ENCODE assay signal across 8 cellular contexts in genomic region chr4:13541720-13542576, GRCh38. TPM values are rescaled to one million over a fixed set of nuclear protein-coding genes. Genes with fewer than 3 reads are reported as not detected.
DNase-seq lines count a peak whose midpoint lies in the region; ATAC-seq and TF ChIP-seq lines count a peak whose summit lies in the region.

No MANE protein-coding gene starts in this region.

- H3K27me3 ChIP-seq in BE2C: peaks cover 100% of the 10 kb centered on the region
- peaks cover 93% of the 10 kb centered on the region for H3K27me3 ChIP-seq in kidney epithelial cell (ENCODE audit: control insufficient read depth, insufficient read depth, low read length)
- peaks cover 2 to 97% (median 61%) of the 10 kb centered on the region in 4 donors for H3K27me3 ChIP-seq in upper lobe of left lung

- H3K4me1 ChIP-seq in BE2C: no peaks in the 10 kb centered on the region
- H3K4me1 ChIP-seq in upper lobe of left lung: peaks cover 37 to 58% (median 41%) of the 10 kb centered on the region in 4 donors

- H3K36me3 ChIP-seq in BE2C (no peaks in the 10 kb centered on the region), kidney epithelial cell (ENCODE audit: control insufficient read depth, insufficient read depth, low read length) (no peaks in the 10 kb centered on the region), upper lobe of left lung (no peaks in the 10 kb centered on the region)

- TF ChIP-seq EP300 in upper lobe of left lung (IDR thresholded peaks at IDR 0.05): no peak

- no peak for DNase-seq in BE2C
- DNase-seq in activated T-cell treated with anti-CD3 and anti-CD28 coated beads, Interleukin-2, amount 50 U/mL, for 48 hours: peak; percentile 57 to 61
- no peak for DNase-seq in kidney epithelial cell (ENCODE audit: low read depth)
- DNase-seq in upper lobe of left lung: peak; percentile 49 to 85
- DNase-seq in DMS79 treated with DMSO at 0.1 percent for 48 hours (lab: John Stamatoyannopoulos, UW): no peak
- DNase-seq in NCI-H510A treated with DMSO at 0.1 percent for 48 hours (lab: John Stamatoyannopoulos, UW): no peak
- no peak for DNase-seq in DMS114 treated with DMSO at 0.1 percent for 48 hours (lab: John Stamatoyannopoulos, UW; ENCODE audit: unreplicated experiment)

- no peak overlapping the region for H3K27ac ChIP-seq in upper lobe of left lung

- 4 to 20% methylated on average over 1 to 24 of the region's 79 CpGs for WGBS in upper lobe of left lung, 2 donors

- TF ChIP-seq POLR2A in upper lobe of left lung (IDR thresholded peaks at IDR 0.05): no peak

- TF ChIP-seq CTCF in BE2C (IDR thresholded peaks at IDR 0.05; ENCODE audit: low read depth, low read length): peak; percentile 31
- peak; percentile 41 for TF ChIP-seq CTCF in kidney epithelial cell (IDR thresholded peaks at IDR 0.05; ENCODE audit: insufficient read depth, low read length, poor library complexity, severe bottlenecking)
- peak in 2 of 6 experiments; percentile 18 to 34 for TF ChIP-seq CTCF in upper lobe of left lung (IDR thresholded peaks at IDR 0.05)

- H3K4me3 ChIP-seq in BE2C (ENCODE audit: low read depth, low read length): no peak overlapping the region
- H3K4me3 ChIP-seq in kidney epithelial cell (ENCODE audit: low read depth, low read length): no peak overlapping the region
- H3K4me3 ChIP-seq in upper lobe of left lung: peak overlapping the region in 2 of 4 donors; percentile 28

- ATAC-seq in GM19395 (IDR thresholded peaks at IDR 0.05; ENCODE audit: unreplicated experiment): peak; percentile 44
- ATAC-seq in upper lobe of left lung (ENCODE audit: low FRiP score in 2 of 2): no peak

- H3K9me3 ChIP-seq in BE2C (no peaks in the 10 kb centered on the region; the same call in 1 of the 2 replicates), upper lobe of left lung (no peaks in the 10 kb centered on the region)

RNA-seq across cellular contexts. Expression of gene NKX3-2, which starts 2.4 kb away (rescaled TPM):
- polyA plus RNA-seq in BE2C (2012; ENCODE audit: insufficient read depth, insufficient read length, low read depth): not detected
- total RNA-seq in kidney epithelial cell (not detected in 2 replicates), upper lobe of left lung (under 1 TPM in 1 of 6 donors, not detected in 5; 0.49 TPM)

RNA-seq across cellular contexts. Expression of gene RAB28, which starts 57.8 kb away (rescaled TPM):
- polyA plus RNA-seq in BE2C (2012; ENCODE audit: insufficient read depth, insufficient read length, low read depth): 9.3 TPM
- total RNA-seq in kidney epithelial cell (15.5 and 17.3 TPM in 2 replicates), upper lobe of left lung (10 to 100 TPM in 4 of 6 donors, 1 to 10 TPM in 2; 7.3 to 19.5 (median 16.6) TPM)

Comparison
In these comparisons a context has a peak if more than half of its experiments do, and no peak if none do; other contexts are left out.
1. DNase-seq: peak in activated T-cell treated with anti-CD3 and anti-CD28 coated beads, Interleukin-2, amount 50 U/mL, for 48 hours (2 of 2) and upper lobe of left lung (2 of 2); none in BE2C (single experiment), kidney epithelial cell (single experiment), DMS79 treated with DMSO at 0.1 percent for 48 hours (single experiment), NCI-H510A treated with DMSO at 0.1 percent for 48 hours (single experiment) and DMS114 treated with DMSO at 0.1 percent for 48 hours (single experiment).